ENCODE assay signal across 1 cellular context in genomic region chr11:65382036-65382803, GRCh38.
TF ChIP-seq lines count a peak whose summit lies in the region.

A gene with protein sequence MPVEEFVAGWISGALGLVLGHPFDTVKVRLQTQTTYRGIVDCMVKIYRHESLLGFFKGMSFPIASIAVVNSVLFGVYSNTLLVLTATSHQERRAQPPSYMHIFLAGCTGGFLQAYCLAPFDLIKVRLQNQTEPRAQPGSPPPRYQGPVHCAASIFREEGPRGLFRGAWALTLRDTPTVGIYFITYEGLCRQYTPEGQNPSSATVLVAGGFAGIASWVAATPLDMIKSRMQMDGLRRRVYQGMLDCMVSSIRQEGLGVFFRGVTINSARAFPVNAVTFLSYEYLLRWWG (minus strand): TSS chr11:65382646. CDS start chr11:65381951, 695 bp downstream.

TF ChIP-seq in HepG2, 621 proteins besides CTCF, POLR2A, EP300 and RAD21 (continued from another document):
- TF ChIP-seq HOXA3 (CRISPR knock-in tag; IDR thresholded peaks at IDR 0.05) (peak; percentile 84; the same call in 1 of the 2 replicates), AGO2 (optimal IDR thresholded peaks at IDR 0.05; ENCODE audit: low read depth, low read length) (peak; percentile 78), ZBTB49 (CRISPR knock-in tag; IDR thresholded peaks at IDR 0.05; ENCODE audit: borderline replicate concordance) (no peak), ZNF225 (CRISPR knock-in tag; IDR thresholded peaks at IDR 0.05) (peak; percentile 73), MBNL3 (CRISPR knock-in tag; conservative IDR thresholded peaks at IDR 0.05) (no peak), THAP9 (CRISPR knock-in tag; IDR thresholded peaks at IDR 0.05; ENCODE audit: borderline replicate concordance) (peak; percentile 84; the same call in 1 of the 2 replicates), CBX1 (IDR thresholded peaks at IDR 0.05; ENCODE audit: low read depth) (no peak), TCF12 (IDR thresholded peaks at IDR 0.05) (no peak), TCF12 (CRISPR knock-in tag; IDR thresholded peaks at IDR 0.05) (peak; percentile 81), ZNF816 (CRISPR knock-in tag; IDR thresholded peaks at IDR 0.05; ENCODE audit: borderline replicate concordance) (peak; percentile 97), IKZF1 (IDR thresholded peaks at IDR 0.05) (no peak), ELF4 (CRISPR knock-in tag; IDR thresholded peaks at IDR 0.05; ENCODE audit: borderline replicate concordance) (no peak), ZNF274 (CRISPR knock-in tag; IDR thresholded peaks at IDR 0.05) (peak; percentile 64), ZBTB25 (CRISPR knock-in tag; IDR thresholded peaks at IDR 0.05) (peak; percentile 87), ARID2 (CRISPR knock-in tag; IDR thresholded peaks at IDR 0.05; ENCODE audit: borderline replicate concordance) (peak; percentile 78; the same call in 1 of the 2 replicates), SMC3 (IDR thresholded peaks at IDR 0.05; ENCODE audit: low read length) (no peak), HBP1 (CRISPR knock-in tag; IDR thresholded peaks at IDR 0.05; ENCODE audit: low read depth) (peak; percentile 87), ZNF24 (IDR thresholded peaks at IDR 0.05) (0 out of 2 replicates have a peak, but pooled peaks have one; percentile 47), ZBTB3 (CRISPR knock-in tag; IDR thresholded peaks at IDR 0.05; ENCODE audit: borderline replicate concordance, low read depth) (no peak), UBTF (CRISPR knock-in tag; IDR thresholded peaks at IDR 0.05) (peak; percentile 99), NFKB2 (CRISPR knock-in tag; IDR thresholded peaks at IDR 0.05; ENCODE audit: borderline replicate concordance) (no peak; the same call in 1 of the 2 replicates), ZNF34 (CRISPR knock-in tag; IDR thresholded peaks at IDR 0.05; ENCODE audit: borderline replicate concordance) (peak; percentile 91; the same call in 1 of the 2 replicates)
- TF ChIP-seq, protein P1, sequence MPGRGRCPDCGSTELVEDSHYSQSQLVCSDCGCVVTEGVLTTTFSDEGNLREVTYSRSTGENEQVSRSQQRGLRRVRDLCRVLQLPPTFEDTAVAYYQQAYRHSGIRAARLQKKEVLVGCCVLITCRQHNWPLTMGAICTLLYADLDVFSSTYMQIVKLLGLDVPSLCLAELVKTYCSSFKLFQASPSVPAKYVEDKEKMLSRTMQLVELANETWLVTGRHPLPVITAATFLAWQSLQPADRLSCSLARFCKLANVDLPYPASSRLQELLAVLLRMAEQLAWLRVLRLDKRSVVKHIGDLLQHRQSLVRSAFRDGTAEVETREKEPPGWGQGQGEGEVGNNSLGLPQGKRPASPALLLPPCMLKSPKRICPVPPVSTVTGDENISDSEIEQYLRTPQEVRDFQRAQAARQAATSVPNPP (CRISPR knock-in tag; IDR thresholded peaks at IDR 0.05): peak; percentile 91; the same call in 1 of the 2 replicates
- TF ChIP-seq, protein P2, sequence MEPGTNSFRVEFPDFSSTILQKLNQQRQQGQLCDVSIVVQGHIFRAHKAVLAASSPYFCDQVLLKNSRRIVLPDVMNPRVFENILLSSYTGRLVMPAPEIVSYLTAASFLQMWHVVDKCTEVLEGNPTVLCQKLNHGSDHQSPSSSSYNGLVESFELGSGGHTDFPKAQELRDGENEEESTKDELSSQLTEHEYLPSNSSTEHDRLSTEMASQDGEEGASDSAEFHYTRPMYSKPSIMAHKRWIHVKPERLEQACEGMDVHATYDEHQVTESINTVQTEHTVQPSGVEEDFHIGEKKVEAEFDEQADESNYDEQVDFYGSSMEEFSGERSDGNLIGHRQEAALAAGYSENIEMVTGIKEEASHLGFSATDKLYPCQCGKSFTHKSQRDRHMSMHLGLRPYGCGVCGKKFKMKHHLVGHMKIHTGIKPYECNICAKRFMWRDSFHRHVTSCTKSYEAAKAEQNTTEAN (CRISPR knock-in tag; conservative IDR thresholded peaks at IDR 0.05): no peak
- TF ChIP-seq, protein P3, sequence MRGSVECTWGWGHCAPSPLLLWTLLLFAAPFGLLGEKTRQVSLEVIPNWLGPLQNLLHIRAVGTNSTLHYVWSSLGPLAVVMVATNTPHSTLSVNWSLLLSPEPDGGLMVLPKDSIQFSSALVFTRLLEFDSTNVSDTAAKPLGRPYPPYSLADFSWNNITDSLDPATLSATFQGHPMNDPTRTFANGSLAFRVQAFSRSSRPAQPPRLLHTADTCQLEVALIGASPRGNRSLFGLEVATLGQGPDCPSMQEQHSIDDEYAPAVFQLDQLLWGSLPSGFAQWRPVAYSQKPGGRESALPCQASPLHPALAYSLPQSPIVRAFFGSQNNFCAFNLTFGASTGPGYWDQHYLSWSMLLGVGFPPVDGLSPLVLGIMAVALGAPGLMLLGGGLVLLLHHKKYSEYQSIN (CRISPR knock-in tag; IDR thresholded peaks at IDR 0.05; ENCODE audit: borderline replicate concordance): no peak
- TF ChIP-seq, protein P4, sequence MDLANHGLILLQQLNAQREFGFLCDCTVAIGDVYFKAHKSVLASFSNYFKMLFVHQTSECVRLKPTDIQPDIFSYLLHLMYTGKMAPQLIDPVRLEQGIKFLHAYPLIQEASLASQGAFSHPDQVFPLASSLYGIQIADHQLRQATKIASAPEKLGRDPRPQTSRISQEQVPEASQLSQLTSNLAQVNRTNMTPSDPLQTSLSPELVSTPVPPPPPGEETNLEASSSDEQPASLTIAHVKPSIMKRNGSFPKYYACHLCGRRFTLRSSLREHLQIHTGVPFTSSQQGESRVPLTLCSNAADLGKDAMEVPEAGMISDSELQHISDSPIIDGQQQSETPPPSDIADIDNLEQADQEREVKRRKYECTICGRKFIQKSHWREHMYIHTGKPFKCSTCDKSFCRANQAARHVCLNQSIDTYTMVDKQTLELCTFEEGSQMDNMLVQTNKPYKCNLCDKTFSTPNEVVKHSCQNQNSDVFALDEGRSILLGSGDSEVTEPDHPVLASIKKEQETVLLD (CRISPR knock-in tag; IDR thresholded peaks at IDR 0.05; ENCODE audit: low read depth): no peak
